In the genomic region with DNA sequence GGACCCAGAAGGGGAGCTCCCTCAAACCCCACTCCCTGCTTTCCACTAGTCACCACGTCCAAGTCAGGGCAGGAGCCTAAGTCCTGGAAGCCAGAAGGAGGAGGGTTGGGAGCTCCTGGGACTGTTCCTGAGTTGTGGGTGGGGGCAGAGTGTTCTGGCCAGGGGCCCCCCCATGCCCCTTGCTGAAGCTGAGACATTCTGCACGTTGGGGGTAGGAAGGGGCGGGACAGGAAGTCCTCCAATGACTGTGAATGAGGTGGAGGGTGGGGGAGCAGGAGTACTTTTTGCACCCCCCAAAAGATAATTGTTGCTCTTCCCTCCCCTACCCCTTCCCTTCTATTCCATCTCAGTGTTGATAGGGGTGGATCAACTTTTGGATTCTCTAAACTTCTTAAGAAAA, we compare ENCODE assay signal across 13 cellular contexts. TPM values are rescaled to one million over a fixed set of nuclear protein-coding genes. Genes with fewer than 3 reads are reported as not detected.
A peak's percentile ranks its signal among the peaks of the same experiment; 100 is the strongest.
DNase-seq lines count a peak whose midpoint lies in the region; ATAC-seq and TF ChIP-seq lines count a peak whose summit lies in the region.
"Had no signal": no experiment of that assay in that cellular context is flagged by ENCODE, and none has a peak within 500 bp of the region (broad histone marks: within the 10 kb centered on the region; RNA-seq: fewer than 3 reads in every experiment).

No MANE protein-coding gene starts in this region.

- 0 out of 2 replicates have a peak overlapping the region, but pooled peaks have one; percentile 25 for H3K4me2 ChIP-seq in OCI-LY1 (ENCODE audit: low read length)

- DNase-seq in activated CD8-positive, alpha-beta memory T cell treated with anti-CD3 and anti-CD28 coated beads, Interleukin-2, amount 50 U/mL, for 48 hours: peak; percentile 65
- DNase-seq in activated CD8-positive, alpha-beta memory T cell treated with anti-CD3 and anti-CD28 coated beads, Interleukin-2, amount 50 U/mL, for 4 hours: no peak
- DNase-seq in esophagus muscularis mucosa (ENCODE audit: extremely low spot score): no peak
- no peak for DNase-seq in stimulated activated effector memory CD8-positive, alpha-beta T cell treated with anti-CD3 and anti-CD28 coated beads, Interleukin-12 subunit alpha, Interleukin-12 subunit beta, amount 100 ng/mL, for 72 hours (ENCODE audit: low spot score in 2 of 2)
- no peak for DNase-seq in tibial nerve (ENCODE audit: low spot score in 2 of 2)
- DNase-seq in A172 (ENCODE audit: low spot score): no peak
- DNase-seq in dermis blood vessel endothelial cell: no peak
- DNase-seq: GF-D8, hypothalamus, NCI-H2171, Peyer's patch had no signal

- no peaks in the 10 kb centered on the region for H3K36me3 Mint-ChIP-seq in stimulated activated effector memory CD8-positive, alpha-beta T cell treated with anti-CD3 and anti-CD28 coated beads, Interleukin-12 subunit alpha, Interleukin-12 subunit beta, amount 100 ng/mL, for 72 hours

- TF ChIP-seq POLR2A in esophagus muscularis mucosa (IDR thresholded peaks at IDR 0.05; ENCODE audit: low read depth): no peak
- TF ChIP-seq POLR2A in tibial nerve (IDR thresholded peaks at IDR 0.05): no peak

- H3K9me2 ChIP-seq in OCI-LY1 (ENCODE audit: low read depth, low read length): no peaks in the 10 kb centered on the region

- no peaks in the 10 kb centered on the region for H3F3A ChIP-seq in OCI-LY1 (ENCODE audit: insufficient read depth, low read length)

- H4K20me1 ChIP-seq in OCI-LY1 (ENCODE audit: insufficient read depth, low read length): no peaks in the 10 kb centered on the region

- no peaks in the 10 kb centered on the region for H3K9me3 Mint-ChIP-seq in stimulated activated effector memory CD8-positive, alpha-beta T cell treated with anti-CD3 and anti-CD28 coated beads, Interleukin-12 subunit alpha, Interleukin-12 subunit beta, amount 100 ng/mL, for 72 hours

- H3K4me3 Mint-ChIP-seq in stimulated activated effector memory CD8-positive, alpha-beta T cell treated with anti-CD3 and anti-CD28 coated beads, Interleukin-12 subunit alpha, Interleukin-12 subunit beta, amount 100 ng/mL, for 72 hours: peak overlapping the region; percentile 39

- ATAC-seq in stimulated activated effector memory CD8-positive, alpha-beta T cell treated with anti-CD3 and anti-CD28 coated beads, Interleukin-12 subunit alpha, Interleukin-12 subunit beta, amount 100 ng/mL, for 72 hours: no peak

- H3K36me3 ChIP-seq in OCI-LY1 (ENCODE audit: insufficient read depth, low read length) (no peaks in the 10 kb centered on the region), esophagus muscularis mucosa (no peaks in the 10 kb centered on the region), tibial nerve (no peaks in the 10 kb centered on the region)
- H3K36me3 ChIP-seq: Peyer's patch had no signal

- peaks cover 10% of the 10 kb centered on the region for H3K4me1 Mint-ChIP-seq in stimulated activated effector memory CD8-positive, alpha-beta T cell treated with anti-CD3 and anti-CD28 coated beads, Interleukin-12 subunit alpha, Interleukin-12 subunit beta, amount 100 ng/mL, for 72 hours

- no peaks in the 10 kb centered on the region for H3K79me2 ChIP-seq in OCI-LY1 (ENCODE audit: insufficient read depth, low read length)

- no peak overlapping the region for H2AFZ ChIP-seq in OCI-LY1 (ENCODE audit: low read length)

- peak overlapping the region; percentile 37 for H3K27ac Mint-ChIP-seq in stimulated activated effector memory CD8-positive, alpha-beta T cell treated with anti-CD3 and anti-CD28 coated beads, Interleukin-12 subunit alpha, Interleukin-12 subunit beta, amount 100 ng/mL, for 72 hours

- intact Hi-C loops in esophagus muscularis mucosa (cut with DNase I): no loop called here

- H3K27ac ChIP-seq in OCI-LY1 (ENCODE audit: low read depth, low read length, poor library complexity, severe bottlenecking) (no peak overlapping the region), esophagus muscularis mucosa (replicated peaks in 1 of 4) (no peak overlapping the region), tibial nerve (no peak overlapping the region)
- H3K27ac ChIP-seq: Peyer's patch, VCaP had no signal

- TF ChIP-seq EP300 in esophagus muscularis mucosa (IDR thresholded peaks at IDR 0.05) (no peak), tibial nerve (IDR thresholded peaks at IDR 0.05) (no peak)

- peaks cover 4% of the 10 kb centered on the region for H3K27me3 ChIP-seq in OCI-LY1 (ENCODE audit: insufficient read depth, low read length)
- peaks cover 6 to 63% (median 25%) of the 10 kb centered on the region in 4 donors for H3K27me3 ChIP-seq in esophagus muscularis mucosa
- H3K27me3 ChIP-seq in tibial nerve: peaks cover 0 to 37% of the 10 kb centered on the region in 2 donors

- WGBS in esophagus muscularis mucosa: 26% methylated on average over 3 of the region's 3 CpGs
- WGBS in tibial nerve, 2 donors: 15 to 23% methylated on average over 3 of the region's 3 CpGs

- H3K9me3 ChIP-seq in OCI-LY1 (ENCODE audit: low read length) (no peaks in the 10 kb centered on the region), esophagus muscularis mucosa (no peaks in the 10 kb centered on the region), tibial nerve (no peaks in the 10 kb centered on the region)
- H3K9me3 ChIP-seq: Peyer's patch had no signal

- H3K4me3 ChIP-seq in OCI-LY1 (ENCODE audit: low read depth, low read length, poor library complexity, severe bottlenecking): no peak overlapping the region
- H3K4me3 ChIP-seq in esophagus muscularis mucosa: peak overlapping the region in 3 of 4 donors; percentile 32 to 45 (median 44)
- peak overlapping the region in 1 of 4 donors; percentile 43 for H3K4me3 ChIP-seq in tibial nerve

- TF ChIP-seq CTCF in OCI-LY1 (IDR thresholded peaks at IDR 0.05; ENCODE audit: low read length) (no peak), esophagus muscularis mucosa (IDR thresholded peaks at IDR 0.05) (no peak), tibial nerve (IDR thresholded peaks at IDR 0.05) (no peak)

- H3K9ac ChIP-seq in OCI-LY1 (ENCODE audit: low read length): no peak overlapping the region

- H3K4me1 ChIP-seq in OCI-LY1 (ENCODE audit: insufficient read depth, low read length, severe bottlenecking) (no peaks in the 10 kb centered on the region), esophagus muscularis mucosa (peaks cover 7 to 12% (median 11%) of the 10 kb centered on the region in 4 donors), tibial nerve (peaks cover 0 to 13% (median 5%) of the 10 kb centered on the region in 4 donors)

RNA-seq across cellular contexts. Expression of gene C17orf113, which starts 21.4 kb away (rescaled TPM):
- total RNA-seq in esophagus muscularis mucosa (1 to 10 TPM in 1 of 4 donors, under 1 TPM in 3; under 0.01 to 1.2 (median 0.67) TPM), tibial nerve (1 to 10 TPM; 1.2 to 2.9 (median 2.1) TPM), dermis blood vessel endothelial cell (0.17 and 0.33 TPM in 2 replicates)
- total RNA-seq in A172 (2014; rRNA removed; shearing (Covaris generic)): not detected in 2 replicates

RNA-seq across cellular contexts. Expression of gene ZNF385C, which starts 26.5 kb away (rescaled TPM):
- under 1 TPM in 2 of 4 donors, not detected in 2; 0.39 to 0.42 TPM for total RNA-seq in esophagus muscularis mucosa
- 1 to 10 TPM in 1 of 4 donors, under 1 TPM in 1, not detected in 2; 0.20 to 1.5 TPM for total RNA-seq in tibial nerve
- not detected in 2 replicates for total RNA-seq in A172 (2014; rRNA removed; shearing (Covaris generic))
- not detected in 2 replicates for total RNA-seq in dermis blood vessel endothelial cell

RNA-seq across cellular contexts. Expression of gene DHX58, which starts 40.7 kb away (rescaled TPM):
- total RNA-seq in esophagus muscularis mucosa: 10 to 100 TPM in 3 of 4 donors, 1 to 10 TPM in 1; 9.6 to 11.7 (median 11.3) TPM
- 10 to 100 TPM; 15.9 to 29.4 (median 21.7) TPM for total RNA-seq in tibial nerve
- 7.8 and 10.0 TPM in 2 replicates for total RNA-seq in A172 (2014; rRNA removed; shearing (Covaris generic))
- total RNA-seq in dermis blood vessel endothelial cell: 6.9 and 10.6 TPM in 2 replicates

RNA-seq across cellular contexts. Expression of gene KAT2A, which starts 49.4 kb away (rescaled TPM):
- total RNA-seq in esophagus muscularis mucosa (10 to 100 TPM; 13.8 to 31.1 (median 21.8) TPM), tibial nerve (100 to 1,000 TPM in 2 of 4 donors, 10 to 100 TPM in 2; 92.2 to 143 (median 105) TPM), dermis blood vessel endothelial cell (10.2 and 15.4 TPM in 2 replicates)
- total RNA-seq in A172 (2014; rRNA removed; shearing (Covaris generic)): 19.9 and 22.3 TPM in 2 replicates

RNA-seq across cellular contexts. Expression of gene HSPB9, which starts 50.8 kb away (rescaled TPM):
- total RNA-seq in esophagus muscularis mucosa (under 1 TPM in 2 of 4 donors, not detected in 2; 0.26 to 0.42 TPM), tibial nerve (under 1 TPM in 1 of 4 donors, not detected in 3; 0.22 TPM), dermis blood vessel endothelial cell (0.17 TPM in 1 of 2 replicates, not detected in the other)
- total RNA-seq in A172 (2014; rRNA removed; shearing (Covaris generic)): not detected in 2 replicates
- total RNA-seq: Peyer's patch had no signal
